Comparison of ENCODE assay signal across 22 cellular contexts in the genomic region with DNA sequence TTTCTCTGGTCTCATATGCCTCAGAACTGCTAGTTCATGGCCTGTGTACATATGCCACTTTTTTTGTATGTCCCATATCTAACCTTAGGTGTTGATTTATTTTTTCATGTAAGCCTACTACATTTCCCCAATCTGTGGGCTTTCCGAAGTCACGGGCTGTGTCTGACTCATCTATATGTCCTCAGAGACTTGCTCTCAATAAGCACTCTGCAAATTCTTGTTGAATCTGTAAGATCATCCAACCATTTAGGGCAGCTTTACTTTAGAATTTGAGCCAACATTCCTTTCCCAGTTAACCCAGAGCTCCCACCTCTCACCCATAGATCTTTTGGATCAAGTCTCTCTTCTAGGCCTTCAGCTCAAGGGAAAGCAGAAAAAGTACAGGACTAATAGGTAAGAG.
DNase-seq lines count a peak whose midpoint lies in the region; ATAC-seq and TF ChIP-seq lines count a peak whose summit lies in the region.
"Had no signal": no experiment of that assay in that cellular context is flagged by ENCODE, and none has a peak within 500 bp of the region (broad histone marks: within the 10 kb centered on the region; RNA-seq: fewer than 3 reads in every experiment).

No MANE protein-coding gene starts in this region.

- peak; percentile 17 for DNase-seq in HFFc6
- peak; percentile 11 for DNase-seq in astrocyte of the cerebellum (ENCODE audit: low read depth)
- DNase-seq in fibroblast of the conjunctiva (ENCODE audit: low read depth): peak; percentile 63
- DNase-seq in stromal cell of bone marrow (ENCODE audit: low read depth): peak; percentile 76
- DNase-seq in activated naive CD4-positive, alpha-beta T cell treated with anti-CD3 and anti-CD28 coated beads for 36 hours: no peak
- no peak for DNase-seq in substantia nigra (lab: John Stamatoyannopoulos, UW)
- DNase-seq: activated naive CD4-positive, alpha-beta T cell treated with anti-CD3 and anti-CD28 coated beads, Interleukin-2, amount 10 ng/mL, durations not matched to agents 7 days and 5 days; activated T-cell treated with anti-CD3 and anti-CD28 coated beads, Interleukin-2, amount 50 U/mL, for 24 hours; dermis blood vessel endothelial cell; DMS79 treated with DMSO at 0.1 percent for 48 hours; H7; naive B cell; NCI-H1417 treated with DMSO at 0.1 percent for 48 hours; NCI-H524; stimulated activated naive CD4-positive, alpha-beta T cell had no signal

- no peak overlapping the region for H3K4me3 Mint-ChIP-seq in HFFc6
- H3K4me3 Mint-ChIP-seq in activated naive CD4-positive, alpha-beta T cell treated with anti-CD3 and anti-CD28 coated beads for 36 hours: no peak overlapping the region
- H3K4me3 Mint-ChIP-seq: activated naive CD4-positive, alpha-beta T cell treated with anti-CD3 and anti-CD28 coated beads, Interleukin-2, amount 10 ng/mL, durations not matched to agents 7 days and 5 days; activated T-cell treated with anti-CD3 and anti-CD28 coated beads, Interleukin-2, amount 50 U/mL, for 24 hours; brain; T-helper 2 cell treated with Interferon-gamma antibody and Interleukin-4, amounts not matched to agents 5 μg/mL and 100 μg/mL, for 36 hours had no signal

- no peak overlapping the region for H3K27ac ChIP-seq in substantia nigra (ENCODE audit: low read depth, low read length, poor library complexity, severe bottlenecking)
- H3K27ac ChIP-seq: gastroesophageal sphincter, SK-N-MC, tibial nerve had no signal

- no peaks in the 10 kb centered on the region for H3K9me3 Mint-ChIP-seq in HFFc6
- H3K9me3 Mint-ChIP-seq in activated naive CD4-positive, alpha-beta T cell treated with anti-CD3 and anti-CD28 coated beads for 36 hours: no peaks in the 10 kb centered on the region
- H3K9me3 Mint-ChIP-seq: activated naive CD4-positive, alpha-beta T cell treated with anti-CD3 and anti-CD28 coated beads, Interleukin-2, amount 10 ng/mL, durations not matched to agents 7 days and 5 days; activated T-cell treated with anti-CD3 and anti-CD28 coated beads, Interleukin-2, amount 50 U/mL, for 24 hours; T-helper 2 cell treated with Interferon-gamma antibody and Interleukin-4, amounts not matched to agents 5 μg/mL and 100 μg/mL, for 36 hours had no signal

- intact Hi-C loops in activated naive CD4-positive, alpha-beta T cell treated with anti-CD3 and anti-CD28 coated beads for 36 hours (cut with micrococcal nuclease): no loop called here

- no peak for ATAC-seq in GM21723 (IDR thresholded peaks at IDR 0.05; ENCODE audit: unreplicated experiment)
- ATAC-seq: gastroesophageal sphincter, sciatic nerve had no signal

- TF ChIP-seq CTCF in HFFc6 (IDR thresholded peaks at IDR 0.05) (no peak), astrocyte of the cerebellum (IDR thresholded peaks at IDR 0.05; ENCODE audit: low read depth, low read length, missing control alignments) (no peak)

- H3K4me3 ChIP-seq in astrocyte of the cerebellum (ENCODE audit: low read depth, low read length): no peak overlapping the region
- H3K4me3 ChIP-seq: gastroesophageal sphincter, SK-N-MC, tibial nerve had no signal

- no peaks in the 10 kb centered on the region for H3K36me3 Mint-ChIP-seq in HFFc6 (ENCODE audit: low read depth)
- no peaks in the 10 kb centered on the region for H3K36me3 Mint-ChIP-seq in activated naive CD4-positive, alpha-beta T cell treated with anti-CD3 and anti-CD28 coated beads for 36 hours (ENCODE audit: low read depth)
- H3K36me3 Mint-ChIP-seq: activated naive CD4-positive, alpha-beta T cell treated with anti-CD3 and anti-CD28 coated beads, Interleukin-2, amount 10 ng/mL, durations not matched to agents 7 days and 5 days; naive B cell had no signal

- in situ Hi-C loops in astrocyte of the cerebellum (cut with HindIII; ENCODE audit: low sequenced_read_pairs): no loop called here

- CTCF ChIA-PET in activated naive CD4-positive, alpha-beta T cell treated with anti-CD3 and anti-CD28 coated beads for 36 hours (lab: Charles Lee): no interaction called here

- peaks cover 14% of the 10 kb centered on the region for H3K27me3 Mint-ChIP-seq in HFFc6 (ENCODE audit: insufficient read depth)
- peaks cover 10% of the 10 kb centered on the region for H3K27me3 Mint-ChIP-seq in activated naive CD4-positive, alpha-beta T cell treated with anti-CD3 and anti-CD28 coated beads for 36 hours (ENCODE audit: low read depth)

- H3K4me1 Mint-ChIP-seq in HFFc6 (ENCODE audit: low read depth): peaks cover 24% of the 10 kb centered on the region
- no peaks in the 10 kb centered on the region for H3K4me1 Mint-ChIP-seq in activated naive CD4-positive, alpha-beta T cell treated with anti-CD3 and anti-CD28 coated beads for 36 hours (ENCODE audit: low read depth)
- H3K4me1 Mint-ChIP-seq: activated naive CD4-positive, alpha-beta T cell treated with anti-CD3 and anti-CD28 coated beads, Interleukin-2, amount 10 ng/mL, durations not matched to agents 7 days and 5 days; naive B cell had no signal

- no peak overlapping the region for H3K27ac Mint-ChIP-seq in HFFc6
- no peak overlapping the region for H3K27ac Mint-ChIP-seq in activated naive CD4-positive, alpha-beta T cell treated with anti-CD3 and anti-CD28 coated beads for 36 hours
- H3K27ac Mint-ChIP-seq: activated naive CD4-positive, alpha-beta T cell treated with anti-CD3 and anti-CD28 coated beads, Interleukin-2, amount 10 ng/mL, durations not matched to agents 7 days and 5 days; activated T-cell treated with anti-CD3 and anti-CD28 coated beads, Interleukin-2, amount 50 U/mL, for 24 hours; T-helper 2 cell treated with Interferon-gamma antibody and Interleukin-4, amounts not matched to agents 5 μg/mL and 100 μg/mL, for 36 hours had no signal

Comparison
In these comparisons a context has a peak if more than half of its experiments do, and no peak if none do; other contexts are left out.
1. DNase-seq: peak in HFFc6 (single experiment), astrocyte of the cerebellum (single experiment), fibroblast of the conjunctiva (single experiment) and stromal cell of bone marrow (single experiment); none in activated naive CD4-positive, alpha-beta T cell treated with anti-CD3 and anti-CD28 coated beads for 36 hours (single experiment) and substantia nigra (0 of 49).